In the genomic region with DNA sequence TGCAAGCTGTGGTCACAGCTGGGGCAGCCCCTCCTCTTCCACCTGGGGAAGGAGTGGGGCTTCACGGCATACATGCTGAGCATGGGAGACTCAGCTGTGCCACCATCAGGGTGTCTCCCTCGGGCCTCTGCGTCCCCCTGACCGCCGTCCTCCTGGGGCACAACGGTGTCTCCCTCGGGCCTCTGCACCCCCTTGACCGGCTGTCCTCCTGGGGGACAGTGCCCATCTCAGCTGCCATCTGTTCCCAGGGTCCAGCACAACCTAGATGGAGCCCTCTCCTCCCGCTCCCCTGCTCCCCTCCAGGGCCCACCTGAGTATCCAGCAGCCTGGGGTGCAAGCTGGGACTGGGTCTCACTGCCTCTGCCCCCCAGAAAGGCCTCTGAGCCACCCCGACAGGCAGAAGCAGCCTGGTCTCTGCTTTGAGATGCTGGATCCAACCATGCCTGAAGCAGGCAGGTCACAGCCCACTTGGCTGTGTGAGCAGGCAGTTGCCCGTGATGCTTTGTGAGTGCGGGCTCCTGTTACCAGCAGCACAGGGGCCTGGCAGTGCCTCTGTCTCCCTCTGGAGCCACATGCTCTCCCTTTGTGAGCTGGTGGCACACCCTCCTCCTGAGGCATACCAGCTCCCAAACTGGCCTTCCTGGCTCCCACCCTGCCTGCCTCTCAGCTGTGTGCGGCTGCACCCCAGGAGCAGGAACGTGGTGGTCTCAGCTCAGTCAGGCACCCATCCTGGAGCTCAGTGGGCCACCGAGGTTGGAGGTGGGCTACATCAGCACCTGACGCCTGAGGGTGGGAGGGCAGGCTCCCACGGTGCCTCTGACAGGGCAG, we compare ENCODE assay signal across 19 cellular contexts.
DNase-seq lines count a peak whose midpoint lies in the region; ATAC-seq and TF ChIP-seq lines count a peak whose summit lies in the region.
"Had no signal": no experiment of that assay in that cellular context is flagged by ENCODE, and none has a peak within 500 bp of the region (broad histone marks: within the 10 kb centered on the region; RNA-seq: fewer than 3 reads in every experiment).

No MANE protein-coding gene starts in this region.

- H3K4me3 Mint-ChIP-seq in activated T-cell treated with anti-CD3 and anti-CD28 coated beads, Interleukin-2, amount 50 U/mL, for 24 hours = no peak overlapping the region
- H3K4me3 Mint-ChIP-seq in activated T-cell treated with anti-CD3 and anti-CD28 coated beads, Interleukin-2, amount 50 U/mL, for 72 hours = no peak overlapping the region
- H3K4me3 Mint-ChIP-seq: CD8-positive, alpha-beta T cell had no signal

- H3K27me3 ChIP-seq in H7 (ENCODE audit: control insufficient read depth, insufficient read depth, low read length) (no peaks in the 10 kb centered on the region), left lung (peaks cover 0 to 89% of the 10 kb centered on the region in 2 donors)

- intact Hi-C loops in left lung (cut with DNase I) = no loop called here
- intact Hi-C loops in sciatic nerve (cut with DNase I) = no loop called here

- H3K36me3 ChIP-seq in H7 (replicated peaks; ENCODE audit: control insufficient read depth, insufficient read depth, low read length) = no peaks in the 10 kb centered on the region
- H3K36me3 ChIP-seq in left lung = no peaks in the 10 kb centered on the region

- no peak for ATAC-seq in activated T-cell treated with anti-CD3 and anti-CD28 coated beads, Interleukin-2, amount 50 U/mL, for 72 hours (replicated peaks in 1 of 2)
- no peak for ATAC-seq in left lung
- ATAC-seq in sciatic nerve = no peak
- no peak for ATAC-seq in HG02798 (IDR thresholded peaks at IDR 0.05; ENCODE audit: poor library complexity, unreplicated experiment)
- ATAC-seq: CD8-positive, alpha-beta T cell; PC-3 had no signal

- H3K9me3 ChIP-seq in left lung = peaks cover 0 to 9% of the 10 kb centered on the region in 2 donors

- H3K9me3 Mint-ChIP-seq in activated T-cell treated with anti-CD3 and anti-CD28 coated beads, Interleukin-2, amount 50 U/mL, for 24 hours = peaks cover 2% of the 10 kb centered on the region
- no peaks in the 10 kb centered on the region for H3K9me3 Mint-ChIP-seq in activated T-cell treated with anti-CD3 and anti-CD28 coated beads, Interleukin-2, amount 50 U/mL, for 72 hours

- no peak overlapping the region for H3K4me3 ChIP-seq in H7 (ENCODE audit: insufficient read depth, low read depth, low read length)
- H3K4me3 ChIP-seq in left lung = no peak overlapping the region

- DNase-seq in activated T-cell treated with anti-CD3 and anti-CD28 coated beads, Interleukin-2, amount 50 U/mL, for 24 hours = peak; percentile 11
- no peak for DNase-seq in activated T-cell treated with anti-CD3 and anti-CD28 coated beads, Interleukin-2, amount 50 U/mL, for 72 hours
- DNase-seq in H7 (peak; percentile 56), left lung (peak; percentile 19 to 51), sciatic nerve (ENCODE audit: low spot score) (peak; percentile 25), NCI-H2196 treated with DMSO at 0.1 percent for 48 hours (lab: John Stamatoyannopoulos, UW; ENCODE audit: unreplicated experiment) (no peak), DMS79 (lab: John Stamatoyannopoulos, UW) (no peak)
- DNase-seq: DMS79 treated with DMSO at 0.1 percent for 48 hours, HCEC 1CT, KG1, NCI-H1436 treated with DMSO at 0.1 percent for 48 hours, NCI-H2029 treated with DMSO at 0.1 percent for 48 hours, NCI-H2171 treated with DMSO at 0.1 percent for 48 hours, NCI-H510A, NCI-H774, PC-3 had no signal

- H3K27me3 Mint-ChIP-seq in activated T-cell treated with anti-CD3 and anti-CD28 coated beads, Interleukin-2, amount 50 U/mL, for 24 hours = peaks cover 18% of the 10 kb centered on the region
- no peaks in the 10 kb centered on the region for H3K27me3 Mint-ChIP-seq in activated T-cell treated with anti-CD3 and anti-CD28 coated beads, Interleukin-2, amount 50 U/mL, for 72 hours (ENCODE audit: low read depth)

- TF ChIP-seq CTCF in left lung (IDR thresholded peaks at IDR 0.05) = no peak

- H3K4me1 Mint-ChIP-seq in activated T-cell treated with anti-CD3 and anti-CD28 coated beads, Interleukin-2, amount 50 U/mL, for 24 hours (ENCODE audit: low read depth) = no peaks in the 10 kb centered on the region
- no peaks in the 10 kb centered on the region for H3K4me1 Mint-ChIP-seq in activated T-cell treated with anti-CD3 and anti-CD28 coated beads, Interleukin-2, amount 50 U/mL, for 72 hours (ENCODE audit: low read depth)

- no peaks in the 10 kb centered on the region for H3K4me1 ChIP-seq in left lung

- no peak overlapping the region for H3K27ac Mint-ChIP-seq in activated T-cell treated with anti-CD3 and anti-CD28 coated beads, Interleukin-2, amount 50 U/mL, for 24 hours
- H3K27ac Mint-ChIP-seq in activated T-cell treated with anti-CD3 and anti-CD28 coated beads, Interleukin-2, amount 50 U/mL, for 72 hours = no peak overlapping the region
- H3K27ac Mint-ChIP-seq: CD8-positive, alpha-beta T cell had no signal

- no peak overlapping the region for H3K27ac ChIP-seq in left lung
- H3K27ac ChIP-seq: RWPE1 had no signal

- no peaks in the 10 kb centered on the region for H3K36me3 Mint-ChIP-seq in activated T-cell treated with anti-CD3 and anti-CD28 coated beads, Interleukin-2, amount 50 U/mL, for 24 hours (ENCODE audit: low read depth)
- H3K36me3 Mint-ChIP-seq in activated T-cell treated with anti-CD3 and anti-CD28 coated beads, Interleukin-2, amount 50 U/mL, for 72 hours (ENCODE audit: insufficient read depth in 2 of 2) = peaks cover 0 to 2% of the 10 kb centered on the region in 2 donors
- H3K36me3 Mint-ChIP-seq: CD8-positive, alpha-beta T cell had no signal

Comparison
In these comparisons a context has a peak if more than half of its experiments do, and no peak if none do; other contexts are left out.
1. DNase-seq: peak in activated T-cell treated with anti-CD3 and anti-CD28 coated beads, Interleukin-2, amount 50 U/mL, for 24 hours (single experiment), H7 (single experiment), left lung (2 of 2) and sciatic nerve (single experiment); none in activated T-cell treated with anti-CD3 and anti-CD28 coated beads, Interleukin-2, amount 50 U/mL, for 72 hours (0 of 2), NCI-H2196 treated with DMSO at 0.1 percent for 48 hours (single experiment) and DMS79 (single experiment).